Comparison of ENCODE assay signal across 23 cellular contexts in genomic region chr1:151478923-151479322, GRCh38.
"Had no signal": no experiment of that assay in that cellular context is flagged by ENCODE, and none has a peak within 500 bp of the region (broad histone marks: within the 10 kb centered on the region; RNA-seq: fewer than 3 reads in every experiment).

No MANE protein-coding gene starts in this region.

- H3K4me1 Mint-ChIP-seq: natural killer cell; stimulated activated memory B cell treated with anti-CD40 and anti-IgM and Interleukin-4, amounts not matched to agents 10 μg/mL and 1 μg/mL and 100 μg/mL, for 72 hours; WTC11 had no signal

- DNase-seq: activated CD8-positive, alpha-beta memory T cell treated with anti-CD3 and anti-CD28 coated beads for 24 hours; activated CD8-positive, alpha-beta memory T cell treated with anti-CD3 and anti-CD28 coated beads, Interleukin-2, amount 50 U/mL, for 4 hours; activated naive CD4-positive, alpha-beta T cell; activated T-cell treated with anti-CD3 and anti-CD28 coated beads, Interleukin-2, amount 50 U/mL, for 24 hours; adrenal gland; cerebellar nuclear complex; cortex of kidney; heart right ventricle; kidney; natural killer cell; right cardiac atrium; stimulated activated CD4-positive, alpha-beta T cell treated with anti-CD3 and anti-CD28 coated beads, Interleukin-2, amount 100 ng/mL, for 24 hours; stomach; T-helper 1 cell had no signal

- H3K4me3 Mint-ChIP-seq: activated naive CD8-positive, alpha-beta T cell; activated T-cell treated with anti-CD3 and anti-CD28 coated beads, Interleukin-2, amount 50 U/mL, for 24 hours; natural killer cell; stimulated activated memory B cell treated with anti-CD40 and anti-IgM and Interleukin-4, amounts not matched to agents 10 μg/mL and 1 μg/mL and 100 μg/mL, for 72 hours; WTC11 had no signal

- H3K9me3 ChIP-seq: prostate gland had no signal

- H3K4me1 ChIP-seq: adrenal gland, prostate gland, stomach had no signal

- H3K4me3 ChIP-seq: adrenal gland, heart right ventricle, prostate gland, skin epidermis, stomach, suprapubic skin, tibial nerve had no signal

- H3K27ac Mint-ChIP-seq: activated naive CD8-positive, alpha-beta T cell; activated T-cell treated with anti-CD3 and anti-CD28 coated beads, Interleukin-2, amount 50 U/mL, for 24 hours; activated T-helper 2 cell treated with anti-CD3 and anti-CD28 coated beads, Interferon-gamma antibody, Interleukin-2, Interleukin-4, amounts not matched to agents 10 μg/mL and 5 μg/mL and 100 μg/mL, durations not matched to agents 14 hours and 24 hours and 36 hours; natural killer cell; stimulated activated memory B cell treated with anti-CD40 and anti-IgM and Interleukin-4, amounts not matched to agents 10 μg/mL and 1 μg/mL and 100 μg/mL, for 72 hours; WTC11 had no signal

- H3K36me3 ChIP-seq: adrenal gland, heart right ventricle, prostate gland, stomach, suprapubic skin, tibial nerve had no signal

- H3K27me3 Mint-ChIP-seq: stimulated activated memory B cell treated with anti-CD40 and anti-IgM and Interleukin-4, amounts not matched to agents 10 μg/mL and 1 μg/mL and 100 μg/mL, for 72 hours had no signal

- H3K36me3 Mint-ChIP-seq: activated naive CD8-positive, alpha-beta T cell; natural killer cell; stimulated activated memory B cell treated with anti-CD40 and anti-IgM and Interleukin-4, amounts not matched to agents 10 μg/mL and 1 μg/mL and 100 μg/mL, for 72 hours had no signal

- H3K27ac ChIP-seq: adrenal gland, epithelial cell of prostate, heart right ventricle, prostate gland, skin epidermis, stomach, suprapubic skin, tibial nerve had no signal

- H3K27me3 ChIP-seq: adrenal gland, heart right ventricle, stomach, suprapubic skin, tibial nerve had no signal

- H3K9me3 Mint-ChIP-seq: natural killer cell; stimulated activated memory B cell treated with anti-CD40 and anti-IgM and Interleukin-4, amounts not matched to agents 10 μg/mL and 1 μg/mL and 100 μg/mL, for 72 hours had no signal
